Comparison of ENCODE assay signal across 8 cellular contexts in genomic region chr1:244969355-244970235, GRCh38.
DNase-seq lines count a peak whose midpoint lies in the region; ATAC-seq and TF ChIP-seq lines count a peak whose summit lies in the region.

No MANE protein-coding gene starts in this region.

- peak overlapping the region; percentile 92 for H3K4me3 Mint-ChIP-seq in neural crest cell

- peak overlapping the region; percentile 99 for H3K27ac Mint-ChIP-seq in neural crest cell (ENCODE audit: unreplicated experiment)

- H3K9me3 Mint-ChIP-seq in neural crest cell, result no peaks in the 10 kb centered on the region

- H3K4me1 ChIP-seq in Panc1 (ENCODE audit: control insufficient read depth, insufficient read depth, low read length), result peaks cover 33% of the 10 kb centered on the region

- H3K4me3 ChIP-seq in Jurkat, Clone E6-1 (ENCODE audit: low read length), result peak overlapping the region; percentile 67
- H3K4me3 ChIP-seq in Panc1 (ENCODE audit: low read depth in 2 of 2, low read length in 2 of 2), result peak overlapping the region; percentile 72 to 78
- peak overlapping the region; percentile 74 for H3K4me3 ChIP-seq in fibroblast of villous mesenchyme (ENCODE audit: low read depth, low read length)

- TSS peak; percentile 89 for BruUV-seq in Panc1 (replicated peaks; lab: Mats Ljungman, UMichigan)

- in situ Hi-C loops in Panc1 (cut with HindIII; ENCODE audit: low pct_unique_long_range_greater_than_20kb, low sequenced_read_pairs), result no loop called here

- H3K27me3 ChIP-seq in Panc1 (ENCODE audit: control insufficient read depth, insufficient read depth, low read length), result no peaks in the 10 kb centered on the region

- no peaks in the 10 kb centered on the region for H3K9me3 ChIP-seq in Panc1 (ENCODE audit: control insufficient read depth, insufficient read depth, low read depth, low read length)

- H3K36me3 ChIP-seq in Panc1 (ENCODE audit: control insufficient read depth, insufficient read depth, low read length), result no peaks in the 10 kb centered on the region

- CTCF ChIA-PET in Panc1 (lab: Charles Lee), result interaction anchor here (0.6 kb wide), 1 partner anchor 35 kb away, joined by 4 read pairs; no protein-coding TSS in a partner anchor

- H3K27me3 Mint-ChIP-seq in neural crest cell (ENCODE audit: low read depth), result no peaks in the 10 kb centered on the region

- intact Hi-C loops in Panc1 (cut with micrococcal nuclease; ENCODE audit: unreplicated experiment), result loop anchor here (2.0 kb wide), 1 partner anchor 73 kb away; no protein-coding TSS in a partner anchor

- peaks cover 38% of the 10 kb centered on the region for H3K4me1 Mint-ChIP-seq in neural crest cell

- POLR2A ChIA-PET in Panc1 (lab: Charles Lee), result interaction anchor here (0.5 to 1.1 kb wide), 3 partner anchors 17 to 107 kb away, joined by 3 to 4 read pairs (median 3); no protein-coding TSS in a partner anchor

- peak; percentile 68 for DNase-seq in DMS 273 treated with DMSO at 0.1 percent for 48 hours (lab: John Stamatoyannopoulos, UW)
- peak; percentile 32 for DNase-seq in Jurkat, Clone E6-1 (ENCODE audit: low read depth, low spot score)
- no peak for DNase-seq in Panc1 (ENCODE audit: low read depth, low spot score)
- peak; percentile 56 for DNase-seq in activated effector memory CD4-positive, alpha-beta T cell treated with Interleukin-2 at 50 U/mL for 16 hours
- peak; percentile 92 for DNase-seq in fibroblast of villous mesenchyme (ENCODE audit: low read depth)
- no peak for DNase-seq in neural crest cell (ENCODE audit: low read depth, low spot score)
- DNase-seq in substantia nigra (lab: John Stamatoyannopoulos, UW), result peak in 48 of 49 donors; percentile 17 to 95 (median 78)

- H3K36me3 Mint-ChIP-seq in neural crest cell (ENCODE audit: low read depth), result peaks cover 4% of the 10 kb centered on the region

- TF ChIP-seq CTCF in Panc1 (IDR thresholded peaks at IDR 0.05), result no peak
- TF ChIP-seq CTCF in fibroblast of villous mesenchyme (IDR thresholded peaks at IDR 0.05; ENCODE audit: insufficient read depth, low read depth, low read length), result no peak
- no peak for TF ChIP-seq CTCF in neural crest cell (conservative IDR thresholded peaks at IDR 0.05)

- H3K27ac ChIP-seq in Panc1 (ENCODE audit: low read length), result peak overlapping the region; percentile 92
- peak overlapping the region; percentile 99 for H3K27ac ChIP-seq in substantia nigra (ENCODE audit: low read depth, low read length, poor library complexity, severe bottlenecking)

- ATAC-seq in GM21723 (IDR thresholded peaks at IDR 0.05; ENCODE audit: unreplicated experiment), result peak; percentile 36
- ATAC-seq in Panc1, result peak; percentile 67

Comparison
In these comparisons a context has a peak if more than half of its experiments do, and no peak if none do; other contexts are left out.
1. DNase-seq: peak in DMS 273 treated with DMSO at 0.1 percent for 48 hours (single experiment), Jurkat, Clone E6-1 (single experiment), activated effector memory CD4-positive, alpha-beta T cell treated with Interleukin-2 at 50 U/mL for 16 hours (single experiment), fibroblast of villous mesenchyme (single experiment) and substantia nigra (48 of 49); none in Panc1 (single experiment) and neural crest cell (single experiment).
2. Peak in every context shown above with its lines, with median percentiles within 50 percentile points of each other: H3K4me3 ChIP-seq.